In genomic region chr22:48698618-48699017, GRCh38 we compare ENCODE assay signal across 37 cellular contexts.
"Had no signal": no experiment of that assay in that cellular context is flagged by ENCODE, and none has a peak within 500 bp of the region (broad histone marks: within the 10 kb centered on the region; RNA-seq: fewer than 3 reads in every experiment).

No MANE protein-coding gene starts in this region.

- H3K36me3 ChIP-seq: adrenal gland, ascending aorta, brain microvascular endothelial cell, breast epithelium, cardiac muscle cell had no signal

- H3K9me3 ChIP-seq: adrenal gland, ascending aorta, body of pancreas, breast epithelium had no signal

- H3K4me3 ChIP-seq: adrenal gland, ascending aorta, body of pancreas, breast epithelium, cardiac muscle cell had no signal

- H3K27me3 Mint-ChIP-seq: activated naive CD4-positive, alpha-beta T cell treated with anti-CD3 and anti-CD28 coated beads, Interleukin-2, amount 10 ng/mL, durations not matched to agents 7 days and 5 days; activated naive CD4-positive, alpha-beta T cell treated with anti-CD3 and anti-CD28 coated beads, Interleukin-2, amount 50 U/mL, for 24 hours; activated naive CD8-positive, alpha-beta T cell; activated naive CD8-positive, alpha-beta T cell treated with anti-CD3 and anti-CD28 coated beads for 36 hours; activated naive CD8-positive, alpha-beta T cell treated with anti-CD3 and anti-CD28 coated beads, Interleukin-2, amount 10 ng/mL, durations not matched to agents 7 days and 5 days; activated naive CD8-positive, alpha-beta T cell treated with anti-CD3 and anti-CD28 coated beads, Interleukin-2, amount 50 U/mL, for 24 hours; brain; central memory CD8-positive, alpha-beta T cell had no signal

- H3K9me3 Mint-ChIP-seq: activated naive CD4-positive, alpha-beta T cell treated with anti-CD3 and anti-CD28 coated beads for 36 hours; activated naive CD4-positive, alpha-beta T cell treated with anti-CD3 and anti-CD28 coated beads, Interleukin-2, amount 10 ng/mL, durations not matched to agents 7 days and 5 days; activated naive CD4-positive, alpha-beta T cell treated with anti-CD3 and anti-CD28 coated beads, Interleukin-2, amount 50 U/mL, for 24 hours; activated naive CD4-positive, alpha-beta T cell treated with anti-CD3 and anti-CD28 coated beads, Interleukin-2, amount 50 U/mL, for 72 hours; activated naive CD8-positive, alpha-beta T cell treated with anti-CD3 and anti-CD28 coated beads for 36 hours; activated naive CD8-positive, alpha-beta T cell treated with anti-CD3 and anti-CD28 coated beads, Interleukin-2, amount 10 ng/mL, durations not matched to agents 7 days and 5 days; activated naive CD8-positive, alpha-beta T cell treated with anti-CD3 and anti-CD28 coated beads, Interleukin-2, amount 50 U/mL, for 24 hours; activated T-cell treated with anti-CD3 and anti-CD28 coated beads, Interleukin-2, amount 50 U/mL, for 24 hours; activated T-cell treated with anti-CD3 and anti-CD28 coated beads, Interleukin-2, amount 50 U/mL, for 4 hours; activated T-cell treated with anti-CD3 and anti-CD28 coated beads, Interleukin-2, amount 50 U/mL, for 72 hours; activated T-helper 1 cell treated with anti-CD3 and anti-CD28 coated beads, Interleukin-12 subunit alpha, Interleukin-12 subunit beta, Interleukin-2, Interleukin-4 antibody, amounts not matched to agents 30 ng/mL and 10 ng/mL and 1 ng/mL, durations not matched to agents 14 hours and 24 hours and 36 hours; activated T-helper 2 cell treated with anti-CD3 and anti-CD28 coated beads, Interferon-gamma antibody, Interleukin-2, Interleukin-4, amounts not matched to agents 10 μg/mL and 5 μg/mL and 100 μg/mL, durations not matched to agents 14 hours and 24 hours and 36 hours; brain; central memory CD8-positive, alpha-beta T cell had no signal

- H3K4me1 Mint-ChIP-seq: activated naive CD4-positive, alpha-beta T cell treated with anti-CD3 and anti-CD28 coated beads, Interleukin-2, amount 10 ng/mL, durations not matched to agents 7 days and 5 days; activated naive CD4-positive, alpha-beta T cell treated with anti-CD3 and anti-CD28 coated beads, Interleukin-2, amount 50 U/mL, for 24 hours; activated naive CD8-positive, alpha-beta T cell treated with anti-CD3 and anti-CD28 coated beads for 36 hours; activated naive CD8-positive, alpha-beta T cell treated with anti-CD3 and anti-CD28 coated beads, Interleukin-2, amount 10 ng/mL, durations not matched to agents 7 days and 5 days; activated naive CD8-positive, alpha-beta T cell treated with anti-CD3 and anti-CD28 coated beads, Interleukin-2, amount 50 U/mL, for 24 hours; central memory CD8-positive, alpha-beta T cell had no signal

- DNase-seq: activated effector memory CD4-positive, alpha-beta T cell treated with anti-CD3 and anti-CD28 coated beads, Interleukin-2, amount 50 U/mL, for 16 hours; activated effector memory CD4-positive, alpha-beta T cell treated with Interleukin-2 at 50 U/mL for 16 hours; activated gamma-delta T cell; activated gamma-delta T cell treated with Interleukin-2 at 50 U/mL for 16 hours; activated naive CD4-positive, alpha-beta T cell; activated naive CD4-positive, alpha-beta T cell treated with anti-CD3 and anti-CD28 coated beads for 36 hours; activated naive CD4-positive, alpha-beta T cell treated with anti-CD3 and anti-CD28 coated beads, Interleukin-2, amount 10 ng/mL, durations not matched to agents 7 days and 5 days; activated naive CD4-positive, alpha-beta T cell treated with anti-CD3 and anti-CD28 coated beads, Interleukin-2, amount 50 U/mL, for 16 hours; activated naive CD4-positive, alpha-beta T cell treated with Interleukin-2 at 50 U/mL for 16 hours; activated naive CD8-positive, alpha-beta T cell treated with anti-CD3 and anti-CD28 coated beads for 36 hours; activated naive CD8-positive, alpha-beta T cell treated with anti-CD3 and anti-CD28 coated beads, Interleukin-2, amount 10 ng/mL, durations not matched to agents 7 days and 5 days; activated naive CD8-positive, alpha-beta T cell treated with anti-CD3 and anti-CD28 coated beads, Interleukin-2, amount 50 U/mL, for 24 hours; activated T-cell treated with anti-CD3 and anti-CD28 coated beads for 4 hours; activated T-cell treated with anti-CD3 and anti-CD28 coated beads, Interleukin-2, amount 50 U/mL, for 1 hour; activated T-cell treated with anti-CD3 and anti-CD28 coated beads, Interleukin-2, amount 50 U/mL, for 24 hours; activated T-cell treated with anti-CD3 and anti-CD28 coated beads, Interleukin-2, amount 50 U/mL, for 4 hours; activated T-cell treated with anti-CD3 and anti-CD28 coated beads, Interleukin-2, amount 50 U/mL, for 48 hours; activated T-cell treated with anti-CD3 and anti-CD28 coated beads, Interleukin-2, amount 50 U/mL, for 72 hours; adrenal gland; amniotic stem cell; amygdala; anterior cingulate cortex; aorta; body of pancreas; brain microvascular endothelial cell; central memory CD4-positive, alpha-beta T cell; cerebellar nuclear complex had no signal

- H3K4me3 Mint-ChIP-seq: activated naive CD4-positive, alpha-beta T cell treated with anti-CD3 and anti-CD28 coated beads for 36 hours; activated naive CD4-positive, alpha-beta T cell treated with anti-CD3 and anti-CD28 coated beads, Interleukin-2, amount 10 ng/mL, durations not matched to agents 7 days and 5 days; activated naive CD4-positive, alpha-beta T cell treated with anti-CD3 and anti-CD28 coated beads, Interleukin-2, amount 50 U/mL, for 24 hours; activated naive CD8-positive, alpha-beta T cell; activated naive CD8-positive, alpha-beta T cell treated with anti-CD3 and anti-CD28 coated beads for 36 hours; activated naive CD8-positive, alpha-beta T cell treated with anti-CD3 and anti-CD28 coated beads, Interleukin-2, amount 10 ng/mL, durations not matched to agents 7 days and 5 days; activated naive CD8-positive, alpha-beta T cell treated with anti-CD3 and anti-CD28 coated beads, Interleukin-2, amount 50 U/mL, for 24 hours; activated T-cell treated with anti-CD3 and anti-CD28 coated beads, Interleukin-2, amount 50 U/mL, for 24 hours; activated T-cell treated with anti-CD3 and anti-CD28 coated beads, Interleukin-2, amount 50 U/mL, for 4 hours; activated T-cell treated with anti-CD3 and anti-CD28 coated beads, Interleukin-2, amount 50 U/mL, for 72 hours; activated T-helper 1 cell treated with anti-CD3 and anti-CD28 coated beads, Interleukin-12 subunit alpha, Interleukin-12 subunit beta, Interleukin-2, Interleukin-4 antibody, amounts not matched to agents 30 ng/mL and 10 ng/mL and 1 ng/mL, durations not matched to agents 14 hours and 24 hours and 36 hours; brain; central memory CD8-positive, alpha-beta T cell had no signal

- H3K27me3 ChIP-seq: adrenal gland, ascending aorta, body of pancreas, brain microvascular endothelial cell, breast epithelium, cardiac muscle cell had no signal

- H3K4me1 ChIP-seq: adrenal gland, ascending aorta had no signal

- H3K36me3 Mint-ChIP-seq: activated naive CD4-positive, alpha-beta T cell treated with anti-CD3 and anti-CD28 coated beads, Interleukin-2, amount 10 ng/mL, durations not matched to agents 7 days and 5 days; activated naive CD4-positive, alpha-beta T cell treated with anti-CD3 and anti-CD28 coated beads, Interleukin-2, amount 50 U/mL, for 24 hours; activated naive CD4-positive, alpha-beta T cell treated with anti-CD3 and anti-CD28 coated beads, Interleukin-2, amount 50 U/mL, for 72 hours; activated naive CD8-positive, alpha-beta T cell; activated naive CD8-positive, alpha-beta T cell treated with anti-CD3 and anti-CD28 coated beads for 36 hours; activated naive CD8-positive, alpha-beta T cell treated with anti-CD3 and anti-CD28 coated beads, Interleukin-2, amount 10 ng/mL, durations not matched to agents 7 days and 5 days; brain had no signal

- H3K27ac ChIP-seq: adrenal gland, ascending aorta, body of pancreas, brain microvascular endothelial cell, breast epithelium, cardiac muscle cell had no signal

- H3K27ac Mint-ChIP-seq: activated naive CD4-positive, alpha-beta T cell treated with anti-CD3 and anti-CD28 coated beads for 36 hours; activated naive CD4-positive, alpha-beta T cell treated with anti-CD3 and anti-CD28 coated beads, Interleukin-2, amount 10 ng/mL, durations not matched to agents 7 days and 5 days; activated naive CD4-positive, alpha-beta T cell treated with anti-CD3 and anti-CD28 coated beads, Interleukin-2, amount 50 U/mL, for 24 hours; activated naive CD4-positive, alpha-beta T cell treated with anti-CD3 and anti-CD28 coated beads, Interleukin-2, amount 50 U/mL, for 72 hours; activated naive CD8-positive, alpha-beta T cell; activated naive CD8-positive, alpha-beta T cell treated with anti-CD3 and anti-CD28 coated beads for 36 hours; activated naive CD8-positive, alpha-beta T cell treated with anti-CD3 and anti-CD28 coated beads, Interleukin-2, amount 10 ng/mL, durations not matched to agents 7 days and 5 days; activated naive CD8-positive, alpha-beta T cell treated with anti-CD3 and anti-CD28 coated beads, Interleukin-2, amount 50 U/mL, for 24 hours; activated T-cell treated with anti-CD3 and anti-CD28 coated beads, Interleukin-2, amount 50 U/mL, for 24 hours; activated T-cell treated with anti-CD3 and anti-CD28 coated beads, Interleukin-2, amount 50 U/mL, for 72 hours; activated T-helper 1 cell treated with anti-CD3 and anti-CD28 coated beads, Interleukin-12 subunit alpha, Interleukin-12 subunit beta, Interleukin-2, Interleukin-4 antibody, amounts not matched to agents 30 ng/mL and 10 ng/mL and 1 ng/mL, durations not matched to agents 14 hours and 24 hours and 36 hours; activated T-helper 2 cell treated with anti-CD3 and anti-CD28 coated beads, Interferon-gamma antibody, Interleukin-2, Interleukin-4, amounts not matched to agents 10 μg/mL and 5 μg/mL and 100 μg/mL, durations not matched to agents 14 hours and 24 hours and 36 hours had no signal

- ATAC-seq: activated naive CD4-positive, alpha-beta T cell treated with anti-CD3 and anti-CD28 coated beads, Interleukin-2, amount 50 U/mL, for 72 hours; activated naive CD8-positive, alpha-beta T cell treated with anti-CD3 and anti-CD28 coated beads, Interleukin-2, amount 50 U/mL, for 24 hours; activated T-cell treated with anti-CD3 and anti-CD28 coated beads, Interleukin-2, amount 50 U/mL, for 4 hours; activated T-cell treated with anti-CD3 and anti-CD28 coated beads, Interleukin-2, amount 50 U/mL, for 72 hours; body of pancreas had no signal
